Comparison of ENCODE assay signal across 2 cellular contexts in the genomic region with DNA sequence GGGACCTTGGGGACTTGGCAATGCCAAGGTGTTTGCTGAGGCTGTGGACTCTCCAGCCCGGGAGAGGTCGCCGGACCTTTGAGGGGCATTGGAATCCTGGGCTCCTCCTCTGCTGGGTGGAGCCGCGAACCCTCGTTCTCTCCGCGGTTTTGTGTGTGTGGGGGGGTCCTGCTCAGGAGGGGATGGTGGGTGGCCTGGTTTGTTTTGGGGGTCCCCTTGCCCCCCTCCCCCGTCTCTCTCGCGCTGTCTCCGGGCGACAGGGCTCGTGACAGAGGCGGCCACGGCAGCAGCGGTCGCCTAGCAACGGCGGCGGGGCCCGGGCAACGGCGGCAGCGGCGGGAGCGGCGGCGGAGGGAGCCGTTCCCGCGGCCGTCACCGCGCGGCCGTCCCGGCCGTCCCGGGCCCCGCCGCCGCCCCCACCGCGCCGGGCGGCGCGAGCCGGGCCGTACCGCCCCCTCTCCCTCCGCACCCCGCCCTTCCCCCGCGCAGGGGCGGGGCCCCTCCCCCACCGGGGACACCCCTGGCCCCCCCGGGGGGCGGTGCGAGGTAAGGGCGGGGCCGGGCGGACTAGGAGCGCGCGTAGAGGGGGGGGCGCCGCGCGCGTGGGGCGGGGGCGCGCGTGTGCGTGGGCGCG.
TF ChIP-seq lines count a peak whose summit lies in the region.

No MANE protein-coding gene starts in this region.

TF ChIP-seq in HEK293, 187 proteins besides CTCF, POLR2A, EP300 and RAD21 (continues in another document):
- TF ChIP-seq BCL11B (tag by site-specific recombination; IDR thresholded peaks at IDR 0.05; ENCODE audit: low read depth) (peak; percentile 1; the same call in 1 of the 2 replicates), ZNF76 (tag by site-specific recombination; IDR thresholded peaks at IDR 0.05; ENCODE audit: borderline replicate concordance, low read depth) (peak; percentile 15; the same call in 1 of the 2 replicates), ZNF791 (tag by site-specific recombination; IDR thresholded peaks at IDR 0.05) (no peak), ZNF341 (tag by site-specific recombination; IDR thresholded peaks at IDR 0.05; ENCODE audit: low read depth) (peak; percentile 67), ZNF621 (tag by site-specific recombination; IDR thresholded peaks at IDR 0.05) (no peak), ZNF561 (tag by site-specific recombination; IDR thresholded peaks at IDR 0.05; ENCODE audit: borderline replicate concordance) (0 out of 2 replicates have a peak, but pooled peaks have one; percentile 23), GFI1B (tag by site-specific recombination; IDR thresholded peaks at IDR 0.05) (no peak), TRIM28 (IDR thresholded peaks at IDR 0.05; ENCODE audit: borderline replicate concordance, low read length) (no peak), KLF9 (tag by site-specific recombination; IDR thresholded peaks at IDR 0.05; ENCODE audit: low read depth) (0 out of 2 replicates have a peak, but pooled peaks have one; percentile 6), ZNF155 (tag by site-specific recombination; IDR thresholded peaks at IDR 0.05) (no peak), ZNF610 (tag by site-specific recombination; IDR thresholded peaks at IDR 0.05; ENCODE audit: borderline replicate concordance) (0 out of 2 replicates have a peak, but pooled peaks have one; percentile 21), FEZF1 (tag by site-specific recombination; IDR thresholded peaks at IDR 0.05) (no peak), WT1 (tag by site-specific recombination; IDR thresholded peaks at IDR 0.05) (0 out of 2 replicates have a peak, but pooled peaks have one; percentile 3), BCL11A (tag by site-specific recombination; IDR thresholded peaks at IDR 0.05; ENCODE audit: low read depth) (0 out of 2 replicates have a peak, but pooled peaks have one; percentile 2)
- TF ChIP-seq, protein P1, sequence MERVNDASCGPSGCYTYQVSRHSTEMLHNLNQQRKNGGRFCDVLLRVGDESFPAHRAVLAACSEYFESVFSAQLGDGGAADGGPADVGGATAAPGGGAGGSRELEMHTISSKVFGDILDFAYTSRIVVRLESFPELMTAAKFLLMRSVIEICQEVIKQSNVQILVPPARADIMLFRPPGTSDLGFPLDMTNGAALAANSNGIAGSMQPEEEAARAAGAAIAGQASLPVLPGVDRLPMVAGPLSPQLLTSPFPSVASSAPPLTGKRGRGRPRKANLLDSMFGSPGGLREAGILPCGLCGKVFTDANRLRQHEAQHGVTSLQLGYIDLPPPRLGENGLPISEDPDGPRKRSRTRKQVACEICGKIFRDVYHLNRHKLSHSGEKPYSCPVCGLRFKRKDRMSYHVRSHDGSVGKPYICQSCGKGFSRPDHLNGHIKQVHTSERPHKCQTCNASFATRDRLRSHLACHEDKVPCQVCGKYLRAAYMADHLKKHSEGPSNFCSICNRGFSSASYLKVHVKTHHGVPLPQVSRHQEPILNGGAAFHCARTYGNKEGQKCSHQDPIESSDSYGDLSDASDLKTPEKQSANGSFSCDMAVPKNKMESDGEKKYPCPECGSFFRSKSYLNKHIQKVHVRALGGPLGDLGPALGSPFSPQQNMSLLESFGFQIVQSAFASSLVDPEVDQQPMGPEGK (tag by site-specific recombination; IDR thresholded peaks at IDR 0.05), result peak; percentile 77
- TF ChIP-seq, protein P2, sequence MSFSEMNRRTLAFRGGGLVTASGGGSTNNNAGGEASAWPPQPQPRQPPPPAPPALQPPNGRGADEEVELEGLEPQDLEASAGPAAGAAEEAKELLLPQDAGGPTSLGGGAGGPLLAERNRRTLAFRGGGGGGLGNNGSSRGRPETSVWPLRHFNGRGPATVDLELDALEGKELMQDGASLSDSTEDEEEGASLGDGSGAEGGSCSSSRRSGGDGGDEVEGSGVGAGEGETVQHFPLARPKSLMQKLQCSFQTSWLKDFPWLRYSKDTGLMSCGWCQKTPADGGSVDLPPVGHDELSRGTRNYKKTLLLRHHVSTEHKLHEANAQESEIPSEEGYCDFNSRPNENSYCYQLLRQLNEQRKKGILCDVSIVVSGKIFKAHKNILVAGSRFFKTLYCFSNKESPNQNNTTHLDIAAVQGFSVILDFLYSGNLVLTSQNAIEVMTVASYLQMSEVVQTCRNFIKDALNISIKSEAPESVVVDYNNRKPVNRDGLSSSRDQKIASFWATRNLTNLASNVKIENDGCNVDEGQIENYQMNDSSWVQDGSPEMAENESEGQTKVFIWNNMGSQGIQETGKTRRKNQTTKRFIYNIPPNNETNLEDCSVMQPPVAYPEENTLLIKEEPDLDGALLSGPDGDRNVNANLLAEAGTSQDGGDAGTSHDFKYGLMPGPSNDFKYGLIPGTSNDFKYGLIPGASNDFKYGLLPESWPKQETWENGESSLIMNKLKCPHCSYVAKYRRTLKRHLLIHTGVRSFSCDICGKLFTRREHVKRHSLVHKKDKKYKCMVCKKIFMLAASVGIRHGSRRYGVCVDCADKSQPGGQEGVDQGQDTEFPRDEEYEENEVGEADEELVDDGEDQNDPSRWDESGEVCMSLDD (tag by site-specific recombination; IDR thresholded peaks at IDR 0.05), result peak; percentile 87
- TF ChIP-seq, protein P3, sequence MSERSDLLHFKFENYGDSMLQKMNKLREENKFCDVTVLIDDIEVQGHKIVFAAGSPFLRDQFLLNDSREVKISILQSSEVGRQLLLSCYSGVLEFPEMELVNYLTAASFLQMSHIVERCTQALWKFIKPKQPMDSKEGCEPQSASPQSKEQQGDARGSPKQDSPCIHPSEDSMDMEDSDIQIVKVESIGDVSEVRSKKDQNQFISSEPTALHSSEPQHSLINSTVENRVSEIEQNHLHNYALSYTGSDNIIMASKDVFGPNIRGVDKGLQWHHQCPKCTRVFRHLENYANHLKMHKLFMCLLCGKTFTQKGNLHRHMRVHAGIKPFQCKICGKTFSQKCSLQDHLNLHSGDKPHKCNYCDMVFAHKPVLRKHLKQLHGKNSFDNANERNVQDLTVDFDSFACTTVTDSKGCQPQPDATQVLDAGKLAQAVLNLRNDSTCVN (tag by site-specific recombination; optimal IDR thresholded peaks at IDR 0.05), result peak; percentile 60
- TF ChIP-seq, protein P4, sequence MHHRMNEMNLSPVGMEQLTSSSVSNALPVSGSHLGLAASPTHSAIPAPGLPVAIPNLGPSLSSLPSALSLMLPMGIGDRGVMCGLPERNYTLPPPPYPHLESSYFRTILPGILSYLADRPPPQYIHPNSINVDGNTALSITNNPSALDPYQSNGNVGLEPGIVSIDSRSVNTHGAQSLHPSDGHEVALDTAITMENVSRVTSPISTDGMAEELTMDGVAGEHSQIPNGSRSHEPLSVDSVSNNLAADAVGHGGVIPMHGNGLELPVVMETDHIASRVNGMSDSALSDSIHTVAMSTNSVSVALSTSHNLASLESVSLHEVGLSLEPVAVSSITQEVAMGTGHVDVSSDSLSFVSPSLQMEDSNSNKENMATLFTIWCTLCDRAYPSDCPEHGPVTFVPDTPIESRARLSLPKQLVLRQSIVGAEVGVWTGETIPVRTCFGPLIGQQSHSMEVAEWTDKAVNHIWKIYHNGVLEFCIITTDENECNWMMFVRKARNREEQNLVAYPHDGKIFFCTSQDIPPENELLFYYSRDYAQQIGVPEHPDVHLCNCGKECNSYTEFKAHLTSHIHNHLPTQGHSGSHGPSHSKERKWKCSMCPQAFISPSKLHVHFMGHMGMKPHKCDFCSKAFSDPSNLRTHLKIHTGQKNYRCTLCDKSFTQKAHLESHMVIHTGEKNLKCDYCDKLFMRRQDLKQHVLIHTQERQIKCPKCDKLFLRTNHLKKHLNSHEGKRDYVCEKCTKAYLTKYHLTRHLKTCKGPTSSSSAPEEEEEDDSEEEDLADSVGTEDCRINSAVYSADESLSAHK (tag by site-specific recombination; IDR thresholded peaks at IDR 0.05), result no peak

TF ChIP-seq in HepG2, 621 proteins besides CTCF, POLR2A, EP300 and RAD21 (continues in another document):
- TF ChIP-seq, protein P1 (CRISPR knock-in tag; IDR thresholded peaks at IDR 0.05), result peak; percentile 35; the same call in 1 of the 2 replicates
- TF ChIP-seq ZNF225 (CRISPR knock-in tag; IDR thresholded peaks at IDR 0.05) (0 out of 2 replicates have a peak, but pooled peaks have one; percentile 53), ZNF431 (CRISPR knock-in tag; IDR thresholded peaks at IDR 0.05; ENCODE audit: borderline replicate concordance, low read depth) (no peak), SIN3A (IDR thresholded peaks at IDR 0.05; ENCODE audit: borderline replicate concordance, low read depth, low read length) (peak; percentile 70; the same call in 1 of the 2 replicates), ZNF782 (CRISPR knock-in tag; IDR thresholded peaks at IDR 0.05; ENCODE audit: borderline replicate concordance) (no peak), SPEN (CRISPR knock-in tag; IDR thresholded peaks at IDR 0.05; ENCODE audit: low read depth) (no peak), MXI1 (IDR thresholded peaks at IDR 0.05; ENCODE audit: borderline replicate concordance, low read depth, low read length) (peak; percentile 42; the same call in 1 of the 3 replicates), SIN3B (IDR thresholded peaks at IDR 0.05; ENCODE audit: low read length) (no peak), ZNF780A (CRISPR knock-in tag; IDR thresholded peaks at IDR 0.05) (no peak), RFX3 (CRISPR knock-in tag; IDR thresholded peaks at IDR 0.05) (peak; percentile 68), ZNF672 (CRISPR knock-in tag; IDR thresholded peaks at IDR 0.05) (no peak), ZNF83 (CRISPR knock-in tag; IDR thresholded peaks at IDR 0.05; ENCODE audit: borderline replicate concordance) (0 out of 2 replicates have a peak, but pooled peaks have one; percentile 39), ARNT2 (CRISPR knock-in tag; IDR thresholded peaks at IDR 0.05; ENCODE audit: low read depth) (no peak), RFX1 (IDR thresholded peaks at IDR 0.05) (peak; percentile 70)
- TF ChIP-seq, protein P5, sequence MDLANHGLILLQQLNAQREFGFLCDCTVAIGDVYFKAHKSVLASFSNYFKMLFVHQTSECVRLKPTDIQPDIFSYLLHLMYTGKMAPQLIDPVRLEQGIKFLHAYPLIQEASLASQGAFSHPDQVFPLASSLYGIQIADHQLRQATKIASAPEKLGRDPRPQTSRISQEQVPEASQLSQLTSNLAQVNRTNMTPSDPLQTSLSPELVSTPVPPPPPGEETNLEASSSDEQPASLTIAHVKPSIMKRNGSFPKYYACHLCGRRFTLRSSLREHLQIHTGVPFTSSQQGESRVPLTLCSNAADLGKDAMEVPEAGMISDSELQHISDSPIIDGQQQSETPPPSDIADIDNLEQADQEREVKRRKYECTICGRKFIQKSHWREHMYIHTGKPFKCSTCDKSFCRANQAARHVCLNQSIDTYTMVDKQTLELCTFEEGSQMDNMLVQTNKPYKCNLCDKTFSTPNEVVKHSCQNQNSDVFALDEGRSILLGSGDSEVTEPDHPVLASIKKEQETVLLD (CRISPR knock-in tag; IDR thresholded peaks at IDR 0.05; ENCODE audit: low read depth), result peak; percentile 66; the same call in 1 of the 2 replicates
- TF ChIP-seq, protein P6, sequence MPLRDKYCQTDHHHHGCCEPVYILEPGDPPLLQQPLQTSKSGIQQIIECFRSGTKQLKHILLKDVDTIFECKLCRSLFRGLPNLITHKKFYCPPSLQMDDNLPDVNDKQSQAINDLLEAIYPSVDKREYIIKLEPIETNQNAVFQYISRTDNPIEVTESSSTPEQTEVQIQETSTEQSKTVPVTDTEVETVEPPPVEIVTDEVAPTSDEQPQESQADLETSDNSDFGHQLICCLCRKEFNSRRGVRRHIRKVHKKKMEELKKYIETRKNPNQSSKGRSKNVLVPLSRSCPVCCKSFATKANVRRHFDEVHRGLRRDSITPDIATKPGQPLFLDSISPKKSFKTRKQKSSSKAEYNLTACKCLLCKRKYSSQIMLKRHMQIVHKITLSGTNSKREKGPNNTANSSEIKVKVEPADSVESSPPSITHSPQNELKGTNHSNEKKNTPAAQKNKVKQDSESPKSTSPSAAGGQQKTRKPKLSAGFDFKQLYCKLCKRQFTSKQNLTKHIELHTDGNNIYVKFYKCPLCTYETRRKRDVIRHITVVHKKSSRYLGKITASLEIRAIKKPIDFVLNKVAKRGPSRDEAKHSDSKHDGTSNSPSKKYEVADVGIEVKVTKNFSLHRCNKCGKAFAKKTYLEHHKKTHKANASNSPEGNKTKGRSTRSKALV (CRISPR knock-in tag; IDR thresholded peaks at IDR 0.05), result no peak
- TF ChIP-seq, protein P7, sequence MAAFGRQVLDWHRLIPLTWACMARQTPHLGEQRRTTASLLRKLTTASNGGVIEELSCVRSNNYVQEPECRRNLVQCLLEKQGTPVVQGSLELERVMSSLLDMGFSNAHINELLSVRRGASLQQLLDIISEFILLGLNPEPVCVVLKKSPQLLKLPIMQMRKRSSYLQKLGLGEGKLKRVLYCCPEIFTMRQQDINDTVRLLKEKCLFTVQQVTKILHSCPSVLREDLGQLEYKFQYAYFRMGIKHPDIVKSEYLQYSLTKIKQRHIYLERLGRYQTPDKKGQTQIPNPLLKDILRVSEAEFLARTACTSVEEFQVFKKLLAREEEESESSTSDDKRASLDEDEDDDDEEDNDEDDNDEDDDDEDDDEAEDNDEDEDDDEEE (CRISPR knock-in tag; IDR thresholded peaks at IDR 0.05), result no peak
- TF ChIP-seq, protein P8, sequence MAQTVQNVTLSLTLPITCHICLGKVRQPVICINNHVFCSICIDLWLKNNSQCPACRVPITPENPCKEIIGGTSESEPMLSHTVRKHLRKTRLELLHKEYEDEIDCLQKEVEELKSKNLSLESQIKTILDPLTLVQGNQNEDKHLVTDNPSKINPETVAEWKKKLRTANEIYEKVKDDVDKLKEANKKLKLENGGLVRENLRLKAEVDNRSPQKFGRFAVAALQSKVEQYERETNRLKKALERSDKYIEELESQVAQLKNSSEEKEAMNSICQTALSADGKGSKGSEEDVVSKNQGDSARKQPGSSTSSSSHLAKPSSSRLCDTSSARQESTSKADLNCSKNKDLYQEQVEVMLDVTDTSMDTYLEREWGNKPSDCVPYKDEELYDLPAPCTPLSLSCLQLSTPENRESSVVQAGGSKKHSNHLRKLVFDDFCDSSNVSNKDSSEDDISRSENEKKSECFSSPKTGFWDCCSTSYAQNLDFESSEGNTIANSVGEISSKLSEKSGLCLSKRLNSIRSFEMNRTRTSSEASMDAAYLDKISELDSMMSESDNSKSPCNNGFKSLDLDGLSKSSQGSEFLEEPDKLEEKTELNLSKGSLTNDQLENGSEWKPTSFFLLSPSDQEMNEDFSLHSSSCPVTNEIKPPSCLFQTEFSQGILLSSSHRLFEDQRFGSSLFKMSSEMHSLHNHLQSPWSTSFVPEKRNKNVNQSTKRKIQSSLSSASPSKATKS (CRISPR knock-in tag; IDR thresholded peaks at IDR 0.05), result no peak
- TF ChIP-seq, protein P9, sequence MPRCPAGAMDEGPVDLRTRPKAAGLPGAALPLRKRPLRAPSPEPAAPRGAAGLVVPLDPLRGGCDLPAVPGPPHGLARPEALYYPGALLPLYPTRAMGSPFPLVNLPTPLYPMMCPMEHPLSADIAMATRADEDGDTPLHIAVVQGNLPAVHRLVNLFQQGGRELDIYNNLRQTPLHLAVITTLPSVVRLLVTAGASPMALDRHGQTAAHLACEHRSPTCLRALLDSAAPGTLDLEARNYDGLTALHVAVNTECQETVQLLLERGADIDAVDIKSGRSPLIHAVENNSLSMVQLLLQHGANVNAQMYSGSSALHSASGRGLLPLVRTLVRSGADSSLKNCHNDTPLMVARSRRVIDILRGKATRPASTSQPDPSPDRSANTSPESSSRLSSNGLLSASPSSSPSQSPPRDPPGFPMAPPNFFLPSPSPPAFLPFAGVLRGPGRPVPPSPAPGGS (CRISPR knock-in tag; IDR thresholded peaks at IDR 0.05), result no peak
